ENCODE assay signal across 1 cellular context in the genomic region with DNA sequence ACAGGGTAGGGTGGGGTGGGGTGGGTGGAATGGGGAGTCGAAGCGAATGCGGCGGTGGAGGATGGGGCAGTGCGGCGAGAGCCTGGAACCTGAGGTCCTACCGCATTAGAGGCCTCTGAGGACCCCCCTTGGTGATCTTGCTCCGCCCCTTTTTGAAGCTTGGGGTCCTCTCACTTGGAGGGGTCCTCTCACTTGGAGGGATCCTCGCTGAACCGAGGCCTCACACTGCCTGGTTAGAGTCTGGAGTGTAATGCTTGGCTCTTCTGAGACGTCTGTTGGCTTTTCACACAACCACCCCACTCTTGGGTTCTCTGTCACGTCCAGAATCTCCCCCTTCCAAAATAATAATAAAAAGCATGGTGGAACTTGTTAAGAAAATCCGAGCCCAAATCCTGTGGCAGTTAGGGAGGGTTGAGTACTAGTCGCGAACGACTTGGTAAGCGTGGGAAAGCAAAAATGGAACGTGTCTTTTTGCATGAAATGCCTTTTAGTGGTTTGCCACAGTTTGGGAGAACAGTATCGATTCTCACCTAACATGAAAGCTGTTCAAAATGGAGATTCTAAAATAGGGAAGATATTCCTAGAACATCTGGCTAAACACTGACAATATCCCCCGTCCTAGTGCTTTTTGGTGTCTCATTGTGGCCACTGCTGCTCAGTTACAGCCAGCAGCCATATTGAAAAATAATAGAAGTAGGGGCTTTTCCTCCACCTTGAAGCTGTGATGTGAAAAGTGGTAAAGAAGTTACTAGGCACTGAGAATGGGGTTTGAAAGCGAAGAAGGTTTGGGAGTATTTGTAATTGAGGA.
TF ChIP-seq lines count a peak whose summit lies in the region.

No MANE protein-coding gene starts in this region.

TF ChIP-seq in H1, 55 proteins besides CTCF, POLR2A, EP300 and RAD21:
- TF ChIP-seq SIN3A (conservative IDR thresholded peaks at IDR 0.05 in 1 of 2, IDR thresholded peaks at IDR 0.05 in 1 of 2; ENCODE audit: low read depth in 1 of 2, low read length in 2 of 2) (0 out of 4 replicates have a peak, but pooled peaks have one; percentile 22 to 62), YY1 (IDR thresholded peaks at IDR 0.05; ENCODE audit: low read depth, low read length) (peak; percentile 84), TAF1 (IDR thresholded peaks at IDR 0.05; ENCODE audit: low read depth, low read length) (no peak), TBP (IDR thresholded peaks at IDR 0.05; ENCODE audit: low read depth, low read length) (peak; percentile 1; the same call in 1 of the 2 replicates), POLR2AphosphoS5 (IDR thresholded peaks at IDR 0.05; ENCODE audit: low read depth, low read length) (peak; percentile 45; the same call in 1 of the 2 replicates)
